Comparison of ENCODE assay signal across 1 cellular context in genomic region chr2:219875036-219875435, GRCh38.
TF ChIP-seq lines count a peak whose summit lies in the region.

No MANE protein-coding gene starts in this region.

TF ChIP-seq in H1, 55 proteins besides CTCF, POLR2A, EP300 and RAD21 (continued from another document):
- no peak for TF ChIP-seq YY1 (IDR thresholded peaks at IDR 0.05; ENCODE audit: low read depth, low read length)
- no peak for TF ChIP-seq TAF1 (IDR thresholded peaks at IDR 0.05; ENCODE audit: low read depth, low read length)
- TF ChIP-seq CHD1 (IDR thresholded peaks at IDR 0.05; ENCODE audit: low read depth, low read length) = no peak
- no peak for TF ChIP-seq TAF7 (optimal IDR thresholded peaks at IDR 0.05; ENCODE audit: borderline replicate concordance, low read depth, low read length)
- no peak for TF ChIP-seq CBX5 (IDR thresholded peaks at IDR 0.05; ENCODE audit: low read depth, low read length)
- no peak for TF ChIP-seq KDM5A (IDR thresholded peaks at IDR 0.05; ENCODE audit: low read length)
- no peak for TF ChIP-seq SRF (IDR thresholded peaks at IDR 0.05; ENCODE audit: low read depth, low read length)
- no peak for TF ChIP-seq RXRA (IDR thresholded peaks at IDR 0.05; ENCODE audit: insufficient read depth, low read depth, low read length)
- no peak for TF ChIP-seq EGR1 (IDR thresholded peaks at IDR 0.05; ENCODE audit: borderline replicate concordance, low read depth, low read length)
- no peak for TF ChIP-seq SIN3A (conservative IDR thresholded peaks at IDR 0.05 in 1 of 2, IDR thresholded peaks at IDR 0.05 in 1 of 2; ENCODE audit: low read depth in 1 of 2, low read length in 2 of 2)
- no peak for TF ChIP-seq BACH1 (IDR thresholded peaks at IDR 0.05; ENCODE audit: low read length)
